ENCODE assay signal across 8 cellular contexts in genomic region chr5:42908086-42908485, GRCh38.
DNase-seq lines count a peak whose midpoint lies in the region; FAIRE-seq and TF ChIP-seq lines count a peak whose summit lies in the region.

No MANE protein-coding gene starts in this region.

- no peaks in the 10 kb centered on the region for H3K27me3 ChIP-seq in BLaER1 treated with 17β-estradiol and CSF1 and Interleukin-3, amounts not matched to agents 10 nM and 100 nM
- peaks cover 3% of the 10 kb centered on the region; the same call in 1 of the 2 replicates for H3K27me3 ChIP-seq in H9 (ENCODE audit: insufficient read depth, low read length)

- H3K4me1 Mint-ChIP-seq in H9: peaks cover 18 to 23% of the 10 kb centered on the region in 2 experiments

- H3K79me1 ChIP-seq in H9 (ENCODE audit: insufficient read depth, low read depth, low read length, poor library complexity, severe bottlenecking): no peaks in the 10 kb centered on the region

- no peaks in the 10 kb centered on the region for H3K9me3 Mint-ChIP-seq in H9

- no peak for TF ChIP-seq CTCF in H9 (conservative IDR thresholded peaks at IDR 0.05)
- no peak for TF ChIP-seq CTCF in kidney (IDR thresholded peaks at IDR 0.05; ENCODE audit: borderline replicate concordance, extremely low read depth, insufficient read depth)

- no peak overlapping the region for H2AK5ac ChIP-seq in H9 (ENCODE audit: insufficient read length, low read length)

- H3K4me1 ChIP-seq in BLaER1 treated with 17β-estradiol and CSF1 and Interleukin-3, amounts not matched to agents 10 nM and 100 nM: peaks cover 4 to 9% (median 6%) of the 10 kb centered on the region in 10 experiments; a peak in 17 of 20 replicates
- H3K4me1 ChIP-seq in H9 (ENCODE audit: insufficient read depth, low read length): no peaks in the 10 kb centered on the region
- peaks cover 0 to 4% of the 10 kb centered on the region in 2 donors for H3K4me1 ChIP-seq in kidney (ENCODE audit: control insufficient read depth in 1 of 2, insufficient read depth in 1 of 2, low read depth in 1 of 2, low read length in 2 of 2)

- H4K5ac ChIP-seq in H9 (ENCODE audit: insufficient read length, low read depth, low read length): no peak overlapping the region

- FAIRE-seq in kidney (lab: Jason Lieb, UNC): no peak

- H3K27ac Mint-ChIP-seq in H9: no peak overlapping the region

- no peak overlapping the region for H3K9ac ChIP-seq in BLaER1 treated with 17β-estradiol and CSF1 and Interleukin-3, amounts not matched to agents 10 nM and 100 nM
- H3K9ac ChIP-seq in H9 (ENCODE audit: extremely low read depth, insufficient read length, low read length): no peak overlapping the region
- no peak overlapping the region for H3K9ac ChIP-seq in kidney (ENCODE audit: low read length in 2 of 2)

- H2BK120ac ChIP-seq in H9 (ENCODE audit: low read depth, low read length, poor library complexity, severe bottlenecking): no peak overlapping the region

- no peak overlapping the region for H4K8ac ChIP-seq in H9 (replicated peaks; ENCODE audit: insufficient read length, low read depth, low read length)

- H3K23ac ChIP-seq in H9 (ENCODE audit: insufficient read length, low read depth, low read length): no peak overlapping the region

- no peak overlapping the region for H2BK5ac ChIP-seq in H9 (ENCODE audit: insufficient read length, low read length)

- no peak overlapping the region for H3K14ac ChIP-seq in H9 (ENCODE audit: insufficient read depth, low read length)

- no peaks in the 10 kb centered on the region for H3K36me3 ChIP-seq in BLaER1 treated with 17β-estradiol and CSF1 and Interleukin-3, amounts not matched to agents 10 nM and 100 nM
- H3K36me3 ChIP-seq in kidney (ENCODE audit: control insufficient read depth in 1 of 2, insufficient read depth in 2 of 2, low read length in 2 of 2): no peaks in the 10 kb centered on the region

- intact Hi-C loops in kidney (cut with DNase I): no loop called here

- no peak overlapping the region for H2AFZ ChIP-seq in H9 (ENCODE audit: low read length)

- no peak overlapping the region for H4K91ac ChIP-seq in H9 (ENCODE audit: insufficient read length, low read depth, low read length)

- H3K23me2 ChIP-seq in H9 (ENCODE audit: insufficient read length, low read depth, low read length, poor library complexity, severe bottlenecking): peaks cover 4% of the 10 kb centered on the region

- H3K56ac ChIP-seq in H9 (ENCODE audit: insufficient read length, low read depth, low read length): no peak overlapping the region

- H3K4me2 ChIP-seq in BLaER1 treated with 17β-estradiol and CSF1 and Interleukin-3, amounts not matched to agents 10 nM and 100 nM: peak overlapping the region; percentile 60 to 93 (median 79); a peak in 20 of 22 replicates
- H3K4me2 ChIP-seq in H9 (ENCODE audit: insufficient read depth, insufficient read length, low read length): peak overlapping the region; percentile 81

- H3K27ac ChIP-seq in BLaER1 treated with 17β-estradiol and CSF1 and Interleukin-3, amounts not matched to agents 10 nM and 100 nM: no peak overlapping the region
- H3K27ac ChIP-seq in H9 (ENCODE audit: insufficient read length, low read depth, low read length): no peak overlapping the region
- H3K27ac ChIP-seq in kidney (ENCODE audit: low read depth in 2 of 2, low read length in 2 of 2): no peak overlapping the region

- WGBS in H9 (ENCODE audit: extremely low coverage, insufficient read length, low lambda C conversion rate): no CpG with 5 or more reads among the region's 2 CpGs

- peak overlapping the region; percentile 69 to 81; a peak in 3 of 5 replicates for H3K4me3 Mint-ChIP-seq in H9

- no peaks in the 10 kb centered on the region for H3K79me2 ChIP-seq in H9 (ENCODE audit: insufficient read depth, low read length)

- no peaks in the 10 kb centered on the region for H3K9me3 ChIP-seq in BLaER1 treated with 17β-estradiol and CSF1 and Interleukin-3, amounts not matched to agents 10 nM and 100 nM (replicated peaks in 1 of 11)
- H3K9me3 ChIP-seq in H9 (ENCODE audit: control insufficient read depth, low read depth, low read length): no peaks in the 10 kb centered on the region
- H3K9me3 ChIP-seq in kidney (ENCODE audit: control insufficient read depth in 1 of 2, low read length in 2 of 2): no peaks in the 10 kb centered on the region

- no peaks in the 10 kb centered on the region for H3K36me3 Mint-ChIP-seq in H9 (ENCODE audit: insufficient read depth in 1 of 3, low read depth in 3 of 3)

- H3T11ph ChIP-seq in H9 (ENCODE audit: low read length): no peak overlapping the region

- H4K20me1 ChIP-seq in BLaER1 treated with 17β-estradiol and CSF1 and Interleukin-3, amounts not matched to agents 10 nM and 100 nM: no peaks in the 10 kb centered on the region
- no peaks in the 10 kb centered on the region for H4K20me1 ChIP-seq in H9 (ENCODE audit: control insufficient read depth, insufficient read depth, insufficient read length)

- no peak overlapping the region for H2BK12ac ChIP-seq in H9 (ENCODE audit: insufficient read length, low read depth, low read length)

- no peak overlapping the region for H3K18ac ChIP-seq in H9 (ENCODE audit: insufficient read length, low read depth, low read length)

- H3K4ac ChIP-seq in H9 (ENCODE audit: low read depth, low read length): no peak overlapping the region

- DNase-seq in H9 (no peak), SKM-1 (lab: John Stamatoyannopoulos, UW; ENCODE audit: unreplicated experiment) (peak; percentile 54), kidney (no peak), NCI-H82 treated with DMSO at 0.1 percent for 48 hours (lab: John Stamatoyannopoulos, UW; ENCODE audit: unreplicated experiment) (no peak), HuH-7 (ENCODE audit: low spot score) (no peak), NCI-H1417 treated with DMSO at 0.1 percent for 48 hours (lab: John Stamatoyannopoulos, UW) (no peak)
- DNase-seq in NK-92 treated with Interleukin-12 subunit alpha and Interleukin-12 subunit beta, amount 100 ng/mL, for 24 hours (lab: John Stamatoyannopoulos, UW): no peak

- H2BK20ac ChIP-seq in H9 (ENCODE audit: low read depth, low read length, poor library complexity, severe bottlenecking): no peak overlapping the region

- no peak overlapping the region for H2BK15ac ChIP-seq in H9 (ENCODE audit: low read depth, low read length)

- H3K27me3 Mint-ChIP-seq in H9 (ENCODE audit: low read depth): peaks cover 55% of the 10 kb centered on the region

- peak overlapping the region in 2 of 10 experiments; percentile 21 to 40; a peak in 3 of 20 replicates for H3K4me3 ChIP-seq in BLaER1 treated with 17β-estradiol and CSF1 and Interleukin-3, amounts not matched to agents 10 nM and 100 nM
- H3K4me3 ChIP-seq in kidney (ENCODE audit: low read length in 2 of 2): peak overlapping the region; percentile 65 to 68
